8 cellular contexts compared by ENCODE assay signal in genomic region chr12:106345739-106346138, GRCh38. TPM values are rescaled to one million over a fixed set of nuclear protein-coding genes. Genes with fewer than 3 reads are reported as not detected.
DNase-seq lines count a peak whose midpoint lies in the region; ATAC-seq and TF ChIP-seq lines count a peak whose summit lies in the region.

No MANE protein-coding gene starts in this region.

- peak in 1 of 2 donors; percentile 41 for ATAC-seq in upper lobe of left lung (ENCODE audit: low FRiP score in 2 of 2)
- no peak for ATAC-seq in HG03175 (IDR thresholded peaks at IDR 0.05; ENCODE audit: unreplicated experiment)

- H3K36me3 ChIP-seq in upper lobe of left lung, result peaks cover 0 to 20% (median 2%) of the 10 kb centered on the region in 4 donors
- peaks cover 0 to 29% (median 4%) of the 10 kb centered on the region in 4 donors for H3K36me3 ChIP-seq in sigmoid colon

- DNase-seq in EH (ENCODE audit: low read depth), result peak; percentile 65
- peak; percentile 62 for DNase-seq in NB4 (ENCODE audit: low read depth)
- peak; percentile 68 for DNase-seq in astrocyte of the spinal cord (ENCODE audit: low read depth, low spot score)
- DNase-seq in iris pigment epithelial cell (ENCODE audit: low read depth), result peak; percentile 67
- DNase-seq in upper lobe of left lung, result peak in 1 of 2 donors; percentile 55
- DNase-seq in sigmoid colon, result no peak
- no peak for DNase-seq in stimulated activated CD8-positive, alpha-beta memory T cell treated with anti-CD3 and anti-CD28 coated beads, Interleukin-4, amount 100 ng/mL, for 48 hours

- in situ Hi-C loops in astrocyte of the spinal cord (cut with HindIII; ENCODE audit: low sequenced_read_pairs), result no loop called here

- TF ChIP-seq CTCF in NB4 (IDR thresholded peaks at IDR 0.05; ENCODE audit: low read depth, low read length), result peak; percentile 68
- peak; percentile 52 for TF ChIP-seq CTCF in astrocyte of the spinal cord (IDR thresholded peaks at IDR 0.05; ENCODE audit: low read depth, low read length)
- peak; percentile 24 to 51 (median 36) for TF ChIP-seq CTCF in upper lobe of left lung (IDR thresholded peaks at IDR 0.05)
- TF ChIP-seq CTCF in sigmoid colon (IDR thresholded peaks at IDR 0.05), result no peak

- H3K27ac ChIP-seq in upper lobe of left lung (peak overlapping the region in 2 of 4 donors; percentile 26 to 64), sigmoid colon (no peak overlapping the region)

- TF ChIP-seq POLR2A in NB4 (IDR thresholded peaks at IDR 0.05; ENCODE audit: extremely low read depth, insufficient read length) (no peak), upper lobe of left lung (IDR thresholded peaks at IDR 0.05) (no peak), sigmoid colon (IDR thresholded peaks at IDR 0.05) (no peak)

- no peak for TF ChIP-seq EP300 in upper lobe of left lung (IDR thresholded peaks at IDR 0.05)
- no peak for TF ChIP-seq EP300 in sigmoid colon (IDR thresholded peaks at IDR 0.05)

- WGBS in upper lobe of left lung, 2 donors, result 61 to 82% methylated on average over 5 of the region's 5 CpGs
- WGBS in sigmoid colon, 2 donors, result 64 to 72% methylated on average over 5 of the region's 5 CpGs

- H3K9me3 ChIP-seq in upper lobe of left lung (no peaks in the 10 kb centered on the region), sigmoid colon (no peaks in the 10 kb centered on the region)

- no peak overlapping the region for H3K4me3 ChIP-seq in NB4 (ENCODE audit: low read depth, low read length)
- no peak overlapping the region for H3K4me3 ChIP-seq in astrocyte of the spinal cord (ENCODE audit: low read depth, low read length)
- no peak overlapping the region for H3K4me3 ChIP-seq in upper lobe of left lung
- no peak overlapping the region for H3K4me3 ChIP-seq in sigmoid colon

- no peaks in the 10 kb centered on the region for H3K27me3 ChIP-seq in upper lobe of left lung
- H3K27me3 ChIP-seq in sigmoid colon, result no peaks in the 10 kb centered on the region

- H3K4me1 ChIP-seq in upper lobe of left lung (peaks cover 15 to 25% (median 21%) of the 10 kb centered on the region in 4 donors), sigmoid colon (peaks cover 0 to 32% (median 29%) of the 10 kb centered on the region in 4 donors)

- intact Hi-C loops in sigmoid colon (cut with DNase I), result loop anchor here (5.0 kb wide), 1 partner anchor 118 kb away; no protein-coding TSS in a partner anchor

RNA-seq across cellular contexts. Expression of gene POLR3B, which starts 11.8 kb away (rescaled TPM):
- 10 to 100 TPM in 3 of 6 donors, 1 to 10 TPM in 3; 7.2 to 14.7 (median 10.6) TPM for total RNA-seq in upper lobe of left lung
- total RNA-seq in sigmoid colon, result 1 to 10 TPM; 3.9 to 5.4 (median 4.8) TPM
- 1 to 10 TPM; 1.8 to 4.0 (median 3.5) TPM for polyA plus RNA-seq in sigmoid colon

RNA-seq across cellular contexts. Expression of gene TCP11L2, which starts 43.2 kb away (rescaled TPM):
- 10 to 100 TPM; 43.2 to 77.5 (median 56.2) TPM for total RNA-seq in upper lobe of left lung
- 10 to 100 TPM; 38.4 to 53.5 (median 49.3) TPM for total RNA-seq in sigmoid colon
- 1 to 10 TPM; 3.0 to 9.5 (median 9.3) TPM for polyA plus RNA-seq in sigmoid colon

Comparison
In these comparisons a context has a peak if more than half of its experiments do, and no peak if none do; other contexts are left out.
1. DNase-seq: peak in EH (single experiment), NB4 (single experiment), astrocyte of the spinal cord (single experiment) and iris pigment epithelial cell (single experiment); none in sigmoid colon (single experiment) and stimulated activated CD8-positive, alpha-beta memory T cell treated with anti-CD3 and anti-CD28 coated beads, Interleukin-4, amount 100 ng/mL, for 48 hours (single experiment).
2. CTCF ChIP-seq: peak in NB4 (single experiment), astrocyte of the spinal cord (single experiment) and upper lobe of left lung (6 of 6); none in sigmoid colon (0 of 4).